Comparison of ENCODE assay signal across 27 cellular contexts in the genomic region with DNA sequence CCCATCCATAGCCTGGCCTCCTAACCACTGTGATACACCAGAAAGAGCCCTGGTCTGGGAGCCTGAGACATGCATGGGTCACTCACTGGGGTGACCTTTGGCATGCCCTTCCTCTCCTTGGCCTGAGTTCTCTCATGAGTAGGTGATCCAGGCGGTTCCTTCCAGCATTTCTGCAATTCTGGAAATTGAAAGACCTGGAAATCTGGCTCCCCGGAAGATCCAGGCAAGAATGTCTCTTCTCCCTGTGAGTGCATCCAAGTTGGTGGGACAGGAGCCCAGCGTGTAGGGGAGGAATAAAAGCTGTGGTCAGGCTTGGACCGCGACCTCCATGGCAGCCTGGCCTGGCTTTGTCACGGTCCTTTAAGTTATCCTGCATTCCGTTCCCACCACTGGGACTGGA. TPM values are rescaled to one million over a fixed set of nuclear protein-coding genes. Genes with fewer than 3 reads are reported as not detected.
"Had no signal": no experiment of that assay in that cellular context is flagged by ENCODE, and none has a peak within 500 bp of the region (broad histone marks: within the 10 kb centered on the region; RNA-seq: fewer than 3 reads in every experiment).

No MANE protein-coding gene starts in this region.

- H3K9me3 ChIP-seq: left lung, lower lobe of right lung, neutrophil, ovary, stomach, testis, thyroid gland, transverse colon, upper lobe of right lung had no signal

- H3K27ac ChIP-seq: lower lobe of right lung, neutrophil, ovary, stomach, testis, thyroid gland, transverse colon, upper lobe of right lung had no signal

- ATAC-seq: left colon; left lung; lower lobe of right lung; naive thymus-derived CD8-positive, alpha-beta T cell; right cardiac atrium; sciatic nerve; stimulated activated naive B cell treated with anti-CD40 and anti-IgM and Interleukin-4, amounts not matched to agents 10 μg/mL and 1 μg/mL and 100 μg/mL, for 72 hours; stimulated activated naive CD8-positive, alpha-beta T cell treated with anti-CD3 and anti-CD28 coated beads, Interleukin-15, Interleukin-2, amounts not matched to agents 100 U/mL and 50 U/mL, for 24 hours; upper lobe of right lung had no signal

- H3K4me3 ChIP-seq: left lung, lower lobe of right lung, ovary, skin epidermis, stomach, testis, thyroid gland, transverse colon, upper lobe of right lung had no signal

- H3K36me3 ChIP-seq: left lung, lower lobe of right lung, neutrophil, ovary, stomach, thyroid gland, transverse colon, upper lobe of right lung had no signal

- DNase-seq: hippocampal formation; immature natural killer cell; kidney; left colon; left lung; lower lobe of right lung; mammary epithelial cell; mesenchymal stem cell; naive thymus-derived CD8-positive, alpha-beta T cell; occipital lobe; ovary; retina; right cardiac atrium; stimulated activated CD4-positive, alpha-beta T cell treated with anti-CD3 and anti-CD28 coated beads, Interleukin-12 subunit alpha, Interleukin-12 subunit beta, amount 100 ng/mL, for 4 hours; stimulated activated CD4-positive, alpha-beta T cell treated with anti-CD3 and anti-CD28 coated beads, Interleukin-15, amount 100 ng/mL, for 24 hours; stimulated activated CD4-positive, alpha-beta T cell treated with anti-CD3 and anti-CD28 coated beads, Interleukin-2, amount 100 ng/mL, for 24 hours; stimulated activated CD4-positive, alpha-beta T cell treated with anti-CD3 and anti-CD28 coated beads, Interleukin-4, amount 100 ng/mL, for 1 hour; stimulated activated naive B cell treated with anti-CD40 and anti-IgM and Interleukin-4, amounts not matched to agents 10 μg/mL and 1 μg/mL and 100 μg/mL, for 72 hours; stimulated activated naive CD8-positive, alpha-beta T cell treated with anti-CD3 and anti-CD28 coated beads, Interleukin-15, Interleukin-2, amounts not matched to agents 100 U/mL and 50 U/mL, for 24 hours; stomach; testis; thyroid gland; transverse colon; upper lobe of right lung had no signal

- H3K27me3 ChIP-seq: ovary, testis, thyroid gland, upper lobe of right lung had no signal

RNA-seq across cellular contexts. Expression of a gene that starts 16.1 kb away (rescaled TPM):
- total RNA-seq: naive thymus-derived CD8-positive, alpha-beta T cell had no signal
